In the genomic region with DNA sequence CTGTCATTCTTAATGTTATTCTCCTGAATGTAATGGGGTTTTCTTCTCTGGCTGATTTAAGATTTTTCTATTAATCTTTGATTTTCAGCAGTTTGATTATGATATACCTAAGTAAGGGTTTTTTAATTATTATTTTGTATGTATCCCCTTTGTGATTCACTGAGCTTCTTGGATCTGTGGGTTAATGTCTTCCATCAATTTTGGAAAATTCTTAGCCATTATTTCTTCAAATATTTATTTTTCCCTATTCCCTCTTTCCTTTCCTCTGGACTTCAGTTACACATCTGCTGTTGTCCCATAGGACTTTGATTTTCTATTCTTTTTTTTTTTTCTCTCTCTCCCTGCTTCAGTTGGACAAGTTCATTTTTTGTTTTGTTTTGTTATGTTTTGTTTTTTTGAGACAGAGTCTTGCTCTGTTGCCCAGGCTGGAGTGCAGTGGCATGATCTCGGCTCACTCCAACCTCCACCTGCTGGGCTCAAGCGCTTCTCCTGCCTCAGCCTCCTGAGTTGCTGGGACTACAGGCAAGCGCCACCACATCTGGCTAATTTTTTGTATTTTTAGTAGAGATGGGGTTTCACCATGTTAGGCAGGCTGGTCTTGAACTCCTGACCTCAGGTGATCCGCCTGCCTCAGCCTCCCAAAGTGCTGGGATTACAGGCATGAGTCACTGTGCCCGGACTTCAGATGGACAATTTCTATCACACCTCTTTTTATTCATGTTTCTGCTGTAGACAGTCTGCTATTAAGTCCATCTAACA, we compare ENCODE assay signal across 8 cellular contexts.
"Had no signal": no experiment of that assay in that cellular context is flagged by ENCODE, and none has a peak within 500 bp of the region (broad histone marks: within the 10 kb centered on the region; RNA-seq: fewer than 3 reads in every experiment).

No MANE protein-coding gene starts in this region.

- H3K4me1 ChIP-seq: HAP-1 had no signal

- H3K4me3 ChIP-seq: GM23248, HAP-1 had no signal

- H3K4me1 Mint-ChIP-seq: IgD-negative memory B cell had no signal

- ATAC-seq: HCT116 had no signal

- H3K9ac ChIP-seq: GM23248 had no signal

- H3K27ac ChIP-seq: GM23248 had no signal

- H3K27ac Mint-ChIP-seq: IgD-negative memory B cell had no signal

- H2AFZ ChIP-seq: GM23248 had no signal

- H3K9me3 ChIP-seq: HAP-1 had no signal

- H3K4me3 Mint-ChIP-seq: IgD-negative memory B cell had no signal

- H3K27me3 Mint-ChIP-seq: IgD-negative memory B cell had no signal

- FAIRE-seq: HTR-8/SVneo had no signal

- DNase-seq: GM23248, GOT3, H7, KG1 had no signal
